9 cellular contexts compared by ENCODE assay signal in the genomic region with DNA sequence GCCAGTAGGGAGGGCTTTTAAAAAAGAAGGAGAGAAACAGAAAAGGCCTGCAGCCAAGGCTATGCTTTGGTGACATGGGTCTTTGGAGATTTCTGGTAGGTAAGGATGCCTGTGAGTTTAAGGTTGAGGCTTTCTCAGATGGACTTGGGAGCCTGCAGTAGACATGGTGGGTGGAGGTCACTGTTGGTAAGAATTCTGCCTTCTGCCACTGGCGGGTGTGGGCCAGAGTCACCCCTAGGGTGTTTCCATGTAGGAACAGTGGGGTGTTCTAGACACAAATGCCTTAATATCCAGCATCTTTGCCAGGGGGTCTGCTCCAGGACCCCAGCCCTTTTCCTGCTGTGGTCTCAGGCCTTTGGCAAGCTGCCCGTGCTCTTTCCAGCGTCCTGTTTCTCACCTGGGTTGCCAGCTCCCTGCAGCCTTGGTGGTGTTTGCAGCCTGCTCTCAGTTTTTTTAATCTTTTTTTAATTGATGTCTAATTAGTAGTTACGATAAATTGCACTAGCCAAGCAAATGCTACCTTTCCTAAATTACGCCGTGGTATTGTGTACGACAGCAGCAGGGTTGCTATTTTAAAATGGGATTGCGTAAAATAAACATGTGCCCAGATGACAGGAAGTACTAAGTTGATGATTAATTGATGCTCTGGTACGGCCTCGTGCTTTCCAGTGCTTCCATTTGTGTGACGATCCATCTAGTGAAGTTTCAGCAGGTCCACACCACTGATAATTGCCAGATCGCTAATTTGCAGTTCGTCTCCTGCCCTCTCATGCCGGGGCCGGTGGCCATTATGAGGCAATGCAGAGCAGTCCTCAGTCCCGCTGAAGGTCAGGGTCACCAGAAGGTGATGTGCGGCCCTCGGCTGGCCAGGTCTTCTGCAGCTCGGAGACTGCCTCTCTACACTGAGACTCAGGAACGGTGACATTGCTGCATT. TPM values are rescaled to one million over a fixed set of nuclear protein-coding genes. Genes with fewer than 3 reads are reported as not detected.
DNase-seq lines count a peak whose midpoint lies in the region; ATAC-seq and TF ChIP-seq lines count a peak whose summit lies in the region.
"Had no signal": no experiment of that assay in that cellular context is flagged by ENCODE, and none has a peak within 500 bp of the region (broad histone marks: within the 10 kb centered on the region; RNA-seq: fewer than 3 reads in every experiment).

No MANE protein-coding gene starts in this region.

- H3K9ac ChIP-seq in endodermal cell (ENCODE audit: extremely low read depth, low read length, poor library complexity, severe bottlenecking) (no peak overlapping the region), MM.1S (ENCODE audit: low read length) (no peak overlapping the region)

- H3K27ac ChIP-seq in endodermal cell (ENCODE audit: low read depth, low read length) (peak overlapping the region; percentile 34), osteoblast (ENCODE audit: low read depth, low read length) (peak overlapping the region; percentile 85), MM.1S (ENCODE audit: low read length) (no peak overlapping the region)

- DNase-seq in DMS53 treated with DMSO at 0.1 percent for 48 hours (lab: John Stamatoyannopoulos, UW; ENCODE audit: unreplicated experiment) (peak; percentile 85), NCI-H345 treated with DMSO at 0.1 percent for 48 hours (lab: John Stamatoyannopoulos, UW; ENCODE audit: unreplicated experiment) (peak; percentile 10), endodermal cell (no peak), osteoblast (ENCODE audit: insufficient read length, low spot score, missing footprints) (peak; percentile 76), foreskin melanocyte (no peak), MM.1S (no peak)

- H3F3A ChIP-seq in MM.1S (ENCODE audit: insufficient read depth, low read length) = no peaks in the 10 kb centered on the region

- no peak for ATAC-seq in HG03097 (IDR thresholded peaks at IDR 0.05; ENCODE audit: low FRiP score, unreplicated experiment)
- ATAC-seq in GM21737 (IDR thresholded peaks at IDR 0.05; ENCODE audit: unreplicated experiment) = no peak
- ATAC-seq: GM12878 had no signal

- 94% methylated on average over 13 to 20 of the region's 20 CpGs for whole genome bisulfite sequencing in endodermal cell (ENCODE audit: insufficient coverage in 1 of 2, insufficient read length in 1 of 2), 2 experiments

- H3K4me1 Mint-ChIP-seq in endodermal cell = peaks cover 32% of the 10 kb centered on the region

- TF ChIP-seq CTCF in endodermal cell (conservative IDR thresholded peaks at IDR 0.05) (no peak), osteoblast (IDR thresholded peaks at IDR 0.05; ENCODE audit: extremely low read depth, low read depth, low read length) (no peak), MM.1S (IDR thresholded peaks at IDR 0.05; ENCODE audit: low read length) (no peak)

- H3K4me3 Mint-ChIP-seq in endodermal cell = no peak overlapping the region

- H2AFZ ChIP-seq in osteoblast (ENCODE audit: low read length) (no peak overlapping the region), MM.1S (ENCODE audit: low read length) (no peak overlapping the region)

- H3K4me3 ChIP-seq in endodermal cell (ENCODE audit: low read length) (no peak overlapping the region), osteoblast (ENCODE audit: insufficient read depth, low read length) (no peak overlapping the region), MM.1S (ENCODE audit: low read length) (no peak overlapping the region)
- H3K4me3 ChIP-seq: GM12878 had no signal

- peak overlapping the region; percentile 11 for H3K4me2 ChIP-seq in osteoblast (ENCODE audit: insufficient read depth, low read length)
- no peak overlapping the region for H3K4me2 ChIP-seq in MM.1S (ENCODE audit: low read depth, low read length)

- H3K9me3 ChIP-seq in endodermal cell (ENCODE audit: control insufficient read depth, low read length) (no peaks in the 10 kb centered on the region), osteoblast (ENCODE audit: low read depth, low read length) (no peaks in the 10 kb centered on the region), MM.1S (replicated peaks; ENCODE audit: insufficient read depth, low read length) (no peaks in the 10 kb centered on the region)

- H3K27me3 ChIP-seq in endodermal cell (ENCODE audit: control insufficient read depth, insufficient read depth, low read length, poor library complexity, severe bottlenecking) = no peaks in the 10 kb centered on the region
- H3K27me3 ChIP-seq in osteoblast (ENCODE audit: insufficient read depth, low read length) = no peaks in the 10 kb centered on the region
- H3K27me3 ChIP-seq in MM.1S (replicated peaks; ENCODE audit: insufficient read depth, low read length) = no peaks in the 10 kb centered on the region

- H3K36me3 ChIP-seq in endodermal cell (ENCODE audit: control insufficient read depth, insufficient read depth, low read length) (no peaks in the 10 kb centered on the region), osteoblast (ENCODE audit: insufficient read depth, low read length) (peaks cover 18% of the 10 kb centered on the region), MM.1S (replicated peaks; ENCODE audit: insufficient read depth, low read length) (no peaks in the 10 kb centered on the region)

- H4K20me1 ChIP-seq in osteoblast (ENCODE audit: insufficient read depth, low read length) (no peaks in the 10 kb centered on the region), MM.1S (ENCODE audit: insufficient read depth, low read length) (no peaks in the 10 kb centered on the region)

- no peaks in the 10 kb centered on the region for H3K9me2 ChIP-seq in MM.1S (replicated peaks; ENCODE audit: insufficient read depth, low read length)

- H3K4me1 ChIP-seq in endodermal cell (ENCODE audit: control insufficient read depth, insufficient read depth, low read length) = peaks cover 15% of the 10 kb centered on the region
- peaks cover 40% of the 10 kb centered on the region for H3K4me1 ChIP-seq in osteoblast (ENCODE audit: insufficient read depth, low read length)
- H3K4me1 ChIP-seq in MM.1S (ENCODE audit: low read length) = peaks cover 12% of the 10 kb centered on the region

- H3K79me2 ChIP-seq in osteoblast (ENCODE audit: insufficient read depth, low read length) (peaks cover 53% of the 10 kb centered on the region), MM.1S (ENCODE audit: low read length) (no peaks in the 10 kb centered on the region)

- no peaks in the 10 kb centered on the region for H3K9me3 Mint-ChIP-seq in endodermal cell

- peaks cover 1% of the 10 kb centered on the region for H3K27me3 Mint-ChIP-seq in endodermal cell (ENCODE audit: insufficient read depth)

- peaks cover 5% of the 10 kb centered on the region for H3K36me3 Mint-ChIP-seq in endodermal cell (ENCODE audit: low read depth)

- H3K27ac Mint-ChIP-seq in endodermal cell = no peak overlapping the region

RNA-seq across cellular contexts. Expression of gene NPAS1, which starts 35.3 kb away (rescaled TPM):
- total RNA-seq in endodermal cell (1 to 10 TPM; 6.9 to 8.7 TPM), osteoblast (0.72 and 1.2 TPM in 2 replicates)
- polyA plus RNA-seq in endodermal cell (2013, experiment 1 of 2) = 3.6 TPM
- 5.1 TPM for polyA plus RNA-seq in endodermal cell (2013, experiment 2 of 2)

Comparison
In these comparisons a context has a peak if more than half of its experiments do, and no peak if none do; other contexts are left out.
1. DNase-seq: peak in DMS53 treated with DMSO at 0.1 percent for 48 hours (single experiment), NCI-H345 treated with DMSO at 0.1 percent for 48 hours (single experiment) and osteoblast (single experiment); none in endodermal cell (single experiment), foreskin melanocyte (single experiment) and MM.1S (single experiment).